In the genomic region with DNA sequence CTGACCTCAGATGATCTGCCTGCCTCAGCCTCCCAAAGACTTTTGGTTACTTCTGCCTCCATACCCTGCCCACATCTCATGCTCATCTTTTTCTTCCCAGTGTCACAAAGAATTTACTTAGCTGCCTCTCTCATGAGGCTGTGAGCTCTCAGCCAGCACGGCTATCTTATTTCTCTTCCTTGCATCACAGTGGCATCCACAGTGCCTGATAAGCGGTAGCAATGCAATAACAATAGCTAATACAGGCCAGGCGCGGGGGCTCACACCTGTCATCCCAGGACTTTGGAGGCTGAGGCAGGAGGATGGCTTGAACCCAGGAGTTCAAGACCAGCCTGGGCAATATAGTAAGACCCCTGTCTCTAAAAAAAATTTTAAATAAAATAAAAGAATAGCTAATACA, we compare ENCODE assay signal across 14 cellular contexts. TPM values are rescaled to one million over a fixed set of nuclear protein-coding genes. Genes with fewer than 3 reads are reported as not detected.
DNase-seq lines count a peak whose midpoint lies in the region; ATAC-seq and TF ChIP-seq lines count a peak whose summit lies in the region.
"Had no signal": no experiment of that assay in that cellular context is flagged by ENCODE, and none has a peak within 500 bp of the region (broad histone marks: within the 10 kb centered on the region; RNA-seq: fewer than 3 reads in every experiment).

No MANE protein-coding gene starts in this region.

- H3K9me3 Mint-ChIP-seq in type B pancreatic cell, result no peaks in the 10 kb centered on the region
- H3K9me3 Mint-ChIP-seq: CD4-positive, CD25-positive, alpha-beta regulatory T cell had no signal

- TF ChIP-seq POLR2A in tibial nerve (IDR thresholded peaks at IDR 0.05), result no peak

- no peaks in the 10 kb centered on the region for H3K36me3 Mint-ChIP-seq in type B pancreatic cell
- H3K36me3 Mint-ChIP-seq: CD4-positive, CD25-positive, alpha-beta regulatory T cell had no signal

- no peak for DNase-seq in SK-N-SH
- DNase-seq in hepatocyte (ENCODE audit: low spot score), result no peak
- DNase-seq in type B pancreatic cell (ENCODE audit: extremely low spot score, unreplicated experiment), result no peak
- DNase-seq in tibial nerve (ENCODE audit: low spot score in 2 of 2), result no peak
- no peak for DNase-seq in mesenteric fat pad (ENCODE audit: low spot score)
- DNase-seq: SIG-M5 had no signal

- H2AFZ ChIP-seq in SK-N-SH (ENCODE audit: low read depth) (0 out of 2 replicates have a peak overlapping the region, but pooled peaks have one; percentile 59), OCI-LY3 (ENCODE audit: low read depth, low read length) (no peak overlapping the region), hepatocyte (no peak overlapping the region)

- H3K4me3 ChIP-seq in SK-N-SH (ENCODE audit: low read depth in 2 of 2, low read length in 1 of 2) (no peak overlapping the region), OCI-LY3 (ENCODE audit: low read length) (peak overlapping the region; percentile 69; the same call in 1 of the 2 replicates), hepatocyte (no peak overlapping the region), tibial nerve (no peak overlapping the region)

- H3K27ac Mint-ChIP-seq in type B pancreatic cell, result peak overlapping the region; percentile 21
- H3K27ac Mint-ChIP-seq: CD4-positive, CD25-positive, alpha-beta regulatory T cell had no signal

- no peak overlapping the region for H3K9ac ChIP-seq in SK-N-SH
- H3K9ac ChIP-seq in OCI-LY3 (ENCODE audit: low read length), result no peak overlapping the region

- H3K79me2 ChIP-seq in SK-N-SH (ENCODE audit: insufficient read depth), result no peaks in the 10 kb centered on the region
- H3K79me2 ChIP-seq in OCI-LY3 (ENCODE audit: low read length), result no peaks in the 10 kb centered on the region
- H3K79me2 ChIP-seq in hepatocyte, result no peaks in the 10 kb centered on the region

- H3K4me2 ChIP-seq in SK-N-SH, result no peak overlapping the region; the same call in 1 of the 2 replicates
- peak overlapping the region; percentile 84 for H3K4me2 ChIP-seq in OCI-LY3 (ENCODE audit: low read length)
- peak overlapping the region; percentile 67 for H3K4me2 ChIP-seq in hepatocyte

- H3K4me3 Mint-ChIP-seq in type B pancreatic cell, result no peak overlapping the region
- H3K4me3 Mint-ChIP-seq: CD4-positive, CD25-positive, alpha-beta regulatory T cell had no signal

- no peak for TF ChIP-seq RAD21 in SK-N-SH (IDR thresholded peaks at IDR 0.05; ENCODE audit: low read length)

- peaks cover 12% of the 10 kb centered on the region for H3F3A ChIP-seq in SK-N-SH (replicated peaks; ENCODE audit: insufficient read depth)

- peaks cover 0 to 2% of the 10 kb centered on the region in 2 experiments; a peak in 2 of 4 replicates for H3K4me1 ChIP-seq in SK-N-SH (ENCODE audit: control insufficient read depth in 1 of 2, insufficient read depth in 2 of 2, low read depth in 1 of 2, low read length in 1 of 2)
- peaks cover 50% of the 10 kb centered on the region for H3K4me1 ChIP-seq in OCI-LY3 (ENCODE audit: low read length)
- no peaks in the 10 kb centered on the region for H3K4me1 ChIP-seq in hepatocyte (ENCODE audit: insufficient read depth)
- H3K4me1 ChIP-seq in tibial nerve, result peaks cover 0 to 10% (median 4%) of the 10 kb centered on the region in 4 donors

- ATAC-seq in SK-N-SH treated with all-trans-retinoic acid at 6 μM for 48 hours (no peak), GM19397 (IDR thresholded peaks at IDR 0.05; ENCODE audit: unreplicated experiment) (no peak)

- H3K27me3 Mint-ChIP-seq in type B pancreatic cell, result peaks cover 12% of the 10 kb centered on the region

- H3K27me3 ChIP-seq in SK-N-SH (ENCODE audit: insufficient read depth) (peaks cover 9% of the 10 kb centered on the region; the same call in 1 of the 2 replicates), OCI-LY3 (ENCODE audit: low read depth, low read length) (no peaks in the 10 kb centered on the region), hepatocyte (no peaks in the 10 kb centered on the region), tibial nerve (no peaks in the 10 kb centered on the region)

- H3K36me3 ChIP-seq in SK-N-SH (replicated peaks in 1 of 2; ENCODE audit: control insufficient read depth in 1 of 2, insufficient read depth in 2 of 2, low read length in 1 of 2), result no peaks in the 10 kb centered on the region
- no peaks in the 10 kb centered on the region for H3K36me3 ChIP-seq in OCI-LY3 (replicated peaks; ENCODE audit: low read depth, low read length)
- no peaks in the 10 kb centered on the region for H3K36me3 ChIP-seq in hepatocyte (replicated peaks; ENCODE audit: insufficient read depth, low read depth)
- no peaks in the 10 kb centered on the region for H3K36me3 ChIP-seq in tibial nerve

- POLR2A ChIA-PET in SK-N-SH (lab: Yijun Ruan, JAX), result interaction anchor here (0.7 to 1.2 kb wide), 3 partner anchors 45 to 573 kb away, joined by 3 to 4 read pairs (median 3); no protein-coding TSS in a partner anchor

- TF ChIP-seq CTCF in SK-N-SH (IDR thresholded peaks at IDR 0.05), result no peak
- no peak for TF ChIP-seq CTCF in OCI-LY3 (IDR thresholded peaks at IDR 0.05; ENCODE audit: low read depth, low read length)
- TF ChIP-seq CTCF in hepatocyte (IDR thresholded peaks at IDR 0.05; ENCODE audit: poor library complexity), result no peak
- no peak for TF ChIP-seq CTCF in type B pancreatic cell (conservative IDR thresholded peaks at IDR 0.05)
- no peak for TF ChIP-seq CTCF in tibial nerve (IDR thresholded peaks at IDR 0.05)

- H3K9me3 ChIP-seq in SK-N-SH (no peaks in the 10 kb centered on the region), OCI-LY3 (ENCODE audit: insufficient read depth, low read length) (no peaks in the 10 kb centered on the region), hepatocyte (ENCODE audit: low read depth) (no peaks in the 10 kb centered on the region), tibial nerve (no peaks in the 10 kb centered on the region)

- H3K9me2 ChIP-seq in SK-N-SH, result no peaks in the 10 kb centered on the region
- no peaks in the 10 kb centered on the region for H3K9me2 ChIP-seq in hepatocyte (replicated peaks; ENCODE audit: insufficient read depth)

- H3K27ac ChIP-seq in SK-N-SH (ENCODE audit: low read depth in 2 of 2, low read length in 1 of 2), result no peak overlapping the region
- no peak overlapping the region for H3K27ac ChIP-seq in OCI-LY3 (ENCODE audit: low read length)
- H3K27ac ChIP-seq in hepatocyte, result no peak overlapping the region
- no peak overlapping the region for H3K27ac ChIP-seq in tibial nerve

- H4K20me1 ChIP-seq in SK-N-SH (ENCODE audit: insufficient read depth), result no peaks in the 10 kb centered on the region
- H4K20me1 ChIP-seq in OCI-LY3 (ENCODE audit: insufficient read depth, low read length), result no peaks in the 10 kb centered on the region
- H4K20me1 ChIP-seq in hepatocyte (ENCODE audit: insufficient read depth, poor library complexity, severe bottlenecking), result no peaks in the 10 kb centered on the region

- CTCF ChIA-PET in SK-N-SH (lab: Yijun Ruan, JAX), result interaction anchor here (0.6 to 3.6 kb wide), 50 partner anchors 8 to 421 kb away, joined by 3 to 48 read pairs (median 6); a partner anchor contains a TSS

- no peaks in the 10 kb centered on the region for H3K4me1 Mint-ChIP-seq in type B pancreatic cell (ENCODE audit: unreplicated experiment)

- no peak for TF ChIP-seq EP300 in SK-N-SH (IDR thresholded peaks at IDR 0.05; ENCODE audit: borderline replicate concordance in 1 of 2, low read depth in 1 of 2, low read length in 1 of 2)
- TF ChIP-seq EP300 in tibial nerve (IDR thresholded peaks at IDR 0.05), result no peak

- WGBS in SK-N-SH (ENCODE audit: low lambda C conversion rate), result 4% methylated on average over 4 of the region's 4 CpGs
- WGBS in hepatocyte (ENCODE audit: low lambda C conversion rate, missing lambda C conversion rate), result 75% methylated on average over 4 of the region's 4 CpGs
- 74 to 88% methylated on average over 4 of the region's 4 CpGs for WGBS in tibial nerve, 2 donors

TF ChIP-seq in SK-N-SH, 30 proteins besides CTCF, POLR2A, EP300 and RAD21 (continues in another document):
- TF ChIP-seq GATA2 (CRISPR knock-in tag; IDR thresholded peaks at IDR 0.05) (no peak), FOSL2 (IDR thresholded peaks at IDR 0.05; ENCODE audit: borderline replicate concordance, low read depth) (no peak), TEAD4 (IDR thresholded peaks at IDR 0.05; ENCODE audit: borderline replicate concordance, insufficient read depth) (no peak), FOXM1 (IDR thresholded peaks at IDR 0.05; ENCODE audit: low read depth) (no peak), YY1 (IDR thresholded peaks at IDR 0.05; ENCODE audit: low read depth) (no peak), TCF12 (IDR thresholded peaks at IDR 0.05) (no peak), TAF1 (IDR thresholded peaks at IDR 0.05; ENCODE audit: borderline replicate concordance, low read depth, low read length) (no peak)

TF ChIP-seq in SK-N-SH treated with all-trans-retinoic acid at 6 μM for 48 hours, 23 proteins besides CTCF, POLR2A, EP300 and RAD21 (continues in another document):
- TF ChIP-seq ZNF70 (CRISPR knock-in tag; IDR thresholded peaks at IDR 0.05) (no peak), PPARA (CRISPR knock-in tag; IDR thresholded peaks at IDR 0.05; ENCODE audit: borderline replicate concordance) (no peak), ZNF8 (CRISPR knock-in tag; IDR thresholded peaks at IDR 0.05) (no peak), TCF4 (CRISPR knock-in tag; IDR thresholded peaks at IDR 0.05; ENCODE audit: borderline replicate concordance) (no peak)
- TF ChIP-seq, protein P1, sequence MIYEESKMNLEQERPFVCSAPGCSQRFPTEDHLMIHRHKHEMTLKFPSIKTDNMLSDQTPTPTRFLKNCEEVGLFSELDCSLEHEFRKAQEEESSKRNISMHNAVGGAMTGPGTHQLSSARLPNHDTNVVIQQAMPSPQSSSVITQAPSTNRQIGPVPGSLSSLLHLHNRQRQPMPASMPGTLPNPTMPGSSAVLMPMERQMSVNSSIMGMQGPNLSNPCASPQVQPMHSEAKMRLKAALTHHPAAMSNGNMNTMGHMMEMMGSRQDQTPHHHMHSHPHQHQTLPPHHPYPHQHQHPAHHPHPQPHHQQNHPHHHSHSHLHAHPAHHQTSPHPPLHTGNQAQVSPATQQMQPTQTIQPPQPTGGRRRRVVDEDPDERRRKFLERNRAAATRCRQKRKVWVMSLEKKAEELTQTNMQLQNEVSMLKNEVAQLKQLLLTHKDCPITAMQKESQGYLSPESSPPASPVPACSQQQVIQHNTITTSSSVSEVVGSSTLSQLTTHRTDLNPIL (CRISPR knock-in tag; IDR thresholded peaks at IDR 0.05; ENCODE audit: low read depth), result no peak

RNA-seq across cellular contexts. Expression of a gene that starts 15.5 kb away (rescaled TPM):
- polyA plus RNA-seq in SK-N-SH (2012; rRNA removed) (not detected in 2 replicates), hepatocyte (42.5 and 52.7 TPM in 2 replicates)
- 0.06 TPM in 1 of 2 replicates, not detected in the other for polyA plus RNA-seq in SK-N-SH (2012; cell fraction: cytosol; rRNA removed)
- polyA plus RNA-seq in SK-N-SH (2012; cell fraction: nucleus; rRNA removed), result 0.06 TPM in 1 of 2 replicates, not detected in the other
- total RNA-seq in hepatocyte (35.5 and 37.7 TPM in 2 replicates), type B pancreatic cell (ENCODE audit: low replicate concordance) (17.0 and 38.8 TPM in 2 replicates), tibial nerve (under 1 TPM in 1 of 4 donors, not detected in 3; 0.60 TPM), mesenteric fat pad (not detected)
- total RNA-seq: A172; CD4-positive, CD25-positive, alpha-beta regulatory T cell; M059J had no signal
- polyA plus RNA-seq: CD4-positive, CD25-positive, alpha-beta regulatory T cell had no signal

RNA-seq across cellular contexts. Expression of a gene that starts 33.6 kb away (rescaled TPM):
- polyA plus RNA-seq in SK-N-SH (2012; rRNA removed) (not detected in 2 replicates), hepatocyte (2.7 and 2.8 TPM in 2 replicates)
- polyA plus RNA-seq in SK-N-SH (2012; cell fraction: cytosol; rRNA removed), result not detected in 2 replicates
- not detected in 2 replicates for polyA plus RNA-seq in SK-N-SH (2012; cell fraction: nucleus; rRNA removed)
- total RNA-seq in hepatocyte (3.9 and 4.2 TPM in 2 replicates), type B pancreatic cell (ENCODE audit: low replicate concordance) (0.14 TPM in 1 of 2 replicates, not detected in the other), tibial nerve (under 1 TPM in 1 of 4 donors, not detected in 3; 0.20 TPM), mesenteric fat pad (not detected)
- total RNA-seq: A172; Calu3; CD4-positive, CD25-positive, alpha-beta regulatory T cell; HT1080; M059J had no signal

Comparison
In these comparisons a context has a peak if more than half of its experiments do, and no peak if none do; other contexts are left out.
1. RNA of a gene that starts 15.5 kb away (total RNA-seq): 35.5 to 37.7 TPM in hepatocyte and 17.0 to 38.8 TPM in type B pancreatic cell; not detected in mesenteric fat pad (single experiment) and 0.60 TPM in tibial nerve; every median in the first group is over 10 times any median in the second.